Comparison of ENCODE assay signal across 1 cellular context in genomic region chr1:227437495-227438008, GRCh38.
TF ChIP-seq lines count a peak whose summit lies in the region.

No MANE protein-coding gene starts in this region.

TF ChIP-seq in HEK293T, 16 proteins besides CTCF, POLR2A, EP300 and RAD21 (continued from another document):
- TF ChIP-seq, protein P1, sequence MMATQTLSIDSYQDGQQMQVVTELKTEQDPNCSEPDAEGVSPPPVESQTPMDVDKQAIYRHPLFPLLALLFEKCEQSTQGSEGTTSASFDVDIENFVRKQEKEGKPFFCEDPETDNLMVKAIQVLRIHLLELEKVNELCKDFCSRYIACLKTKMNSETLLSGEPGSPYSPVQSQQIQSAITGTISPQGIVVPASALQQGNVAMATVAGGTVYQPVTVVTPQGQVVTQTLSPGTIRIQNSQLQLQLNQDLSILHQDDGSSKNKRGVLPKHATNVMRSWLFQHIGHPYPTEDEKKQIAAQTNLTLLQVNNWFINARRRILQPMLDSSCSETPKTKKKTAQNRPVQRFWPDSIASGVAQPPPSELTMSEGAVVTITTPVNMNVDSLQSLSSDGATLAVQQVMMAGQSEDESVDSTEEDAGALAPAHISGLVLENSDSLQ (IDR thresholded peaks at IDR 0.05): no peak
- TF ChIP-seq CTBP1 (IDR thresholded peaks at IDR 0.05; ENCODE audit: borderline replicate concordance) (no peak), NFRKB (IDR thresholded peaks at IDR 0.05) (no peak)
